Comparison of ENCODE assay signal across 8 cellular contexts in the genomic region with DNA sequence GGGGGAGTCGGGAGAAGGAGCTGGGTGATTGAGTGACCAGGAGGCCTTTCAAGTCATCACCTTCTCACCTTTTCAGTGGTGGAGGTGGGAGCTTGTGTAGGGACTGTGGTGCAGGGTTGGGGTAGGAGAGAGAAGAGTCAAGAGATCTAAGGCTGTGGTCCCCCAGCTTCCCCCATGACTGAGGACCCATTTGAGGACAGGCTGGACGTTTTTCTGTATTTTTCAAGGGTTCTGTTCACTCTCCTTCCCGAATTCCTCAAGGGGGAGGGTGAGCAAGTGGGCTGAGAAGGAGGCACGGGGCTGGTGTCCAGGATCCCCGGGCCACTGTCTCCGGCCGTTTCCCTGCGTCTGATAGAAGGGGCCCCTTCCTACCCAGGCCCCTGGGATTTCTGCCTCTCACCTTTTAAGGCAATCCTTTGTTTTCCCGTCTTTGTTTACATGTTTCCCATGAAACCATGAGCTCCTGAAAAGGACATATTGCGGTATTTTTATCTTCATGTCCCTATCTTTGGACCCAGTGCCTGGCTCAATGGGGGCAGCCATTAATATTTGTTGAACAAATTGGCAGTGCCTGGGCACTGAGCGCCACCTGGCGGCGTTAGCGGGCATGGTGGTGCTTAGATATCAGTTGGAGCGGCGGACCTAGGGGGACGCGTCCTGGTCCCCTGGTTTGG. TPM values are rescaled to one million over a fixed set of nuclear protein-coding genes. Genes with fewer than 3 reads are reported as not detected.
DNase-seq lines count a peak whose midpoint lies in the region; ATAC-seq, FAIRE-seq and TF ChIP-seq lines count a peak whose summit lies in the region.

No MANE protein-coding gene starts in this region.

- H3K4me3 Mint-ChIP-seq in activated CD4-positive, alpha-beta T cell treated with anti-CD3 and anti-CD28 coated beads, Interleukin-2, amount 10 ng/mL, durations not matched to agents 7 days and 5 days, result no peak overlapping the region

- H3K9me3 ChIP-seq in A673 (ENCODE audit: low read depth, low read length, poor library complexity, severe bottlenecking) (no peaks in the 10 kb centered on the region), lower lobe of right lung (no peaks in the 10 kb centered on the region)

- peaks cover 28% of the 10 kb centered on the region for H3K4me1 Mint-ChIP-seq in activated CD4-positive, alpha-beta T cell treated with anti-CD3 and anti-CD28 coated beads, Interleukin-2, amount 10 ng/mL, durations not matched to agents 7 days and 5 days

- POLR2A ChIA-PET in A673 (lab: Charles Lee; ENCODE audit: low non-redundant PET), result no interaction called here
- POLR2A ChIA-PET in activated CD4-positive, alpha-beta T cell treated with anti-CD3 and anti-CD28 coated beads, Interleukin-2, amount 10 ng/mL, durations not matched to agents 7 days and 5 days (lab: Charles Lee), result no interaction called here

- no peak for TF ChIP-seq POLR2A in GM12892 (IDR thresholded peaks at IDR 0.05; ENCODE audit: low read depth, low read length)

- H3K4me1 ChIP-seq in A673 (ENCODE audit: insufficient read depth, low read length, poor library complexity, severe bottlenecking) (peaks cover 37% of the 10 kb centered on the region), lower lobe of right lung (peaks cover 31% of the 10 kb centered on the region)

- H3K27ac ChIP-seq in A673 (ENCODE audit: low read depth, low read length, poor library complexity, severe bottlenecking), result no peak overlapping the region
- H3K27ac ChIP-seq in coronary artery, result no peak overlapping the region
- H3K27ac ChIP-seq in lower lobe of right lung, result no peak overlapping the region

- TF ChIP-seq CTCF in A673 (conservative IDR thresholded peaks at IDR 0.05; ENCODE audit: low read depth, low read length) (peak; percentile 97), coronary artery (IDR thresholded peaks at IDR 0.05) (peak; percentile 97), lower lobe of right lung (IDR thresholded peaks at IDR 0.05) (peak; percentile 93)

- DNase-seq in A673 (ENCODE audit: low spot score) (peak; percentile 81), GM12892 (ENCODE audit: insufficient read length) (peak; percentile 71), NCI-H345 (lab: John Stamatoyannopoulos, UW) (peak; percentile 76), coronary artery (ENCODE audit: low spot score) (peak; percentile 88), lower lobe of right lung (peak; percentile 86)
- peak; percentile 69 for DNase-seq in activated CD4-positive, alpha-beta T cell treated with anti-CD3 and anti-CD28 coated beads, Interleukin-2, amount 10 ng/mL, durations not matched to agents 7 days and 5 days
- DNase-seq in stimulated activated CD8-positive, alpha-beta memory T cell treated with anti-CD3 and anti-CD28 coated beads, Interleukin-12 subunit alpha, Interleukin-12 subunit beta, amount 100 ng/mL, for 24 hours (ENCODE audit: extremely low read depth), result peak; percentile 53

- BruUV-seq in A673 (replicated peaks; lab: Mats Ljungman, UMichigan), result no TSS peak

- H3K36me3 Mint-ChIP-seq in activated CD4-positive, alpha-beta T cell treated with anti-CD3 and anti-CD28 coated beads, Interleukin-2, amount 10 ng/mL, durations not matched to agents 7 days and 5 days (ENCODE audit: low read depth), result no peaks in the 10 kb centered on the region

- H3K36me3 ChIP-seq in A673 (ENCODE audit: insufficient read depth, low read length, poor library complexity, severe bottlenecking), result no peaks in the 10 kb centered on the region
- no peaks in the 10 kb centered on the region for H3K36me3 ChIP-seq in lower lobe of right lung

- H3K4me3 ChIP-seq in A673 (ENCODE audit: low read depth, low read length, poor library complexity, severe bottlenecking) (no peak overlapping the region), coronary artery (peak overlapping the region; percentile 0), lower lobe of right lung (no peak overlapping the region)

- intact Hi-C loops in A673 (cut with micrococcal nuclease; ENCODE audit: unreplicated experiment), result loop anchor here (1.0 to 10.0 kb wide), 4 partner anchors 78 to 242 kb away; a partner anchor contains a TSS
- intact Hi-C loops in lower lobe of right lung (cut with DNase I), result no loop called here

- H3K27ac Mint-ChIP-seq in activated CD4-positive, alpha-beta T cell treated with anti-CD3 and anti-CD28 coated beads, Interleukin-2, amount 10 ng/mL, durations not matched to agents 7 days and 5 days, result no peak overlapping the region

- CTCF ChIA-PET in A673 (lab: Charles Lee), result interaction anchor here (0.6 to 2.4 kb wide), 5 partner anchors 9 to 156 kb away, joined by 4 to 17 read pairs (median 4); a partner anchor contains a TSS
- CTCF ChIA-PET in activated CD4-positive, alpha-beta T cell treated with anti-CD3 and anti-CD28 coated beads, Interleukin-2, amount 10 ng/mL, durations not matched to agents 7 days and 5 days (lab: Charles Lee), result interaction anchor here (0.7 to 5.0 kb wide), 13 partner anchors 9 to 159 kb away, joined by 3 to 35 read pairs (median 4); a partner anchor contains a TSS

- no peaks in the 10 kb centered on the region for H3K9me3 Mint-ChIP-seq in activated CD4-positive, alpha-beta T cell treated with anti-CD3 and anti-CD28 coated beads, Interleukin-2, amount 10 ng/mL, durations not matched to agents 7 days and 5 days

- peaks cover 23% of the 10 kb centered on the region for H3K27me3 Mint-ChIP-seq in activated CD4-positive, alpha-beta T cell treated with anti-CD3 and anti-CD28 coated beads, Interleukin-2, amount 10 ng/mL, durations not matched to agents 7 days and 5 days

- H3K27me3 ChIP-seq in A673 (replicated peaks; ENCODE audit: insufficient read depth, low read depth, low read length, poor library complexity) (no peaks in the 10 kb centered on the region), lower lobe of right lung (ENCODE audit: low read depth) (no peaks in the 10 kb centered on the region)

- ATAC-seq in lower lobe of right lung (peak; percentile 36 to 49), GM21717 (IDR thresholded peaks at IDR 0.05; ENCODE audit: unreplicated experiment) (no peak)

- peak; percentile 88 for FAIRE-seq in GM12892 (lab: Jason Lieb, UNC)

RNA-seq across cellular contexts. Expression of a gene that starts 9.2 kb away (rescaled TPM):
- not detected in 2 replicates for total RNA-seq in A673 (2021)
- polyA plus RNA-seq in GM12892 (2012; ENCODE audit: missing spikeins), result 70.3 TPM
- 1 to 10 TPM; 6.7 to 6.8 TPM for total RNA-seq in activated CD4-positive, alpha-beta T cell treated with anti-CD3 and anti-CD28 coated beads, Interleukin-2, amount 10 ng/mL, durations not matched to agents 7 days and 5 days
- total RNA-seq in lower lobe of right lung, result 27.8 TPM

RNA-seq across cellular contexts. Expression of a gene that starts 25.4 kb away (rescaled TPM):
- total RNA-seq in A673 (2021) (0.57 TPM in 1 of 2 replicates, not detected in the other), lower lobe of right lung (58.2 TPM)
- 0.53 TPM for polyA plus RNA-seq in GM12892 (2012; ENCODE audit: missing spikeins)
- total RNA-seq in activated CD4-positive, alpha-beta T cell treated with anti-CD3 and anti-CD28 coated beads, Interleukin-2, amount 10 ng/mL, durations not matched to agents 7 days and 5 days, result not detected

Comparison
In these comparisons a context has a peak if more than half of its experiments do, and no peak if none do; other contexts are left out.
1. RNA of a gene that starts 25.4 kb away (total RNA-seq): 58.2 TPM in lower lobe of right lung (single experiment); 0.57 TPM in A673 and not detected in activated CD4-positive, alpha-beta T cell treated with anti-CD3 and anti-CD28 coated beads, Interleukin-2, amount 10 ng/mL, durations not matched to agents 7 days and 5 days; every median in the first group is over 10 times any median in the second.
2. Peak in every context shown above with its lines, with median percentiles within 50 percentile points of each other: DNase-seq and CTCF ChIP-seq.